Comparison of ENCODE assay signal across 8 cellular contexts in the genomic region with DNA sequence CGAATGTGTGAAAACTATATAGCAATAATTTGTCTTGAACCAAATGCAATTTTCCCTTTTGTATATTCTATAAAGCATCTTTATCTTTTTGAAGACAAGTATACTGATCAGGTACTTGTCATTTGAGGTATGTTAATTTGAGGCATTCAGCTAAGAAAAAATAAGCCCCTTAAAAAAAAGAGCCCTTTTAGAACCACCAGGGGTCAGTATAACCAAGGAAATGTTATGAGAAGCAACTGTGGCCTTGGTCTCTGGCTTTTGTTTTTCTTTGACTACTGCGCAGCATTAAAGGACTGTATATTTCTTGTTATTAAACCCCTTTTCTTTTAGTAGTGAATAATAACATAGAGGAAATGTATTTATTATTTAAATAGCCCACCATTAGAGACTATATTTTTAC. TPM values are rescaled to one million over a fixed set of nuclear protein-coding genes. Genes with fewer than 3 reads are reported as not detected.
DNase-seq lines count a peak whose midpoint lies in the region; ATAC-seq, FAIRE-seq and TF ChIP-seq lines count a peak whose summit lies in the region.

No MANE protein-coding gene starts in this region.

- no peak for TF ChIP-seq POLR2A in lower leg skin (IDR thresholded peaks at IDR 0.05)

- no peaks in the 10 kb centered on the region for H3K27me3 Mint-ChIP-seq in T-helper 2 cell treated with Interferon-gamma antibody and Interleukin-4, amounts not matched to agents 5 μg/mL and 100 μg/mL, for 36 hours (ENCODE audit: low read depth)

- no peak overlapping the region for H3K9ac ChIP-seq in NT2/D1 (ENCODE audit: insufficient read length, low read depth)

- no peaks in the 10 kb centered on the region for H3K36me3 ChIP-seq in NT2/D1 (ENCODE audit: insufficient read depth, insufficient read length, low read length)
- H3K36me3 ChIP-seq in lower lobe of right lung: no peaks in the 10 kb centered on the region

- H3K4me1 ChIP-seq in NT2/D1 (ENCODE audit: insufficient read depth, insufficient read length) (no peaks in the 10 kb centered on the region), lower lobe of right lung (peaks cover 5% of the 10 kb centered on the region)

- FAIRE-seq in HTR-8/SVneo (lab: Jason Lieb, UNC): no peak

- WGBS in lower leg skin, 2 donors: 64 to 75% methylated on average over 2 of the region's 2 CpGs

- no peak overlapping the region for H3K27ac Mint-ChIP-seq in T-helper 2 cell treated with Interferon-gamma antibody and Interleukin-4, amounts not matched to agents 5 μg/mL and 100 μg/mL, for 36 hours

- no peak overlapping the region for H3K27ac ChIP-seq in lower lobe of right lung

- peaks cover 6% of the 10 kb centered on the region for H3K4me1 Mint-ChIP-seq in T-helper 2 cell treated with Interferon-gamma antibody and Interleukin-4, amounts not matched to agents 5 μg/mL and 100 μg/mL, for 36 hours (ENCODE audit: low read depth)

- H3K9me3 Mint-ChIP-seq in T-helper 2 cell treated with Interferon-gamma antibody and Interleukin-4, amounts not matched to agents 5 μg/mL and 100 μg/mL, for 36 hours: no peaks in the 10 kb centered on the region

- peak; percentile 70 for TF ChIP-seq CTCF in choroid plexus epithelial cell (conservative IDR thresholded peaks at IDR 0.05; ENCODE audit: low read depth, low read length)
- TF ChIP-seq CTCF in lower lobe of right lung (IDR thresholded peaks at IDR 0.05): peak; percentile 77
- no peak for TF ChIP-seq CTCF in lower leg skin (IDR thresholded peaks at IDR 0.05)

- intact Hi-C loops in lower lobe of right lung (cut with DNase I) (loop anchor here (10.0 kb wide), 1 partner anchor 64 kb away; no protein-coding TSS in a partner anchor), lower leg skin (cut with DNase I; ENCODE audit: low total_unique reads) (loop anchor here (5.0 kb wide), 1 partner anchor 1468 kb away; the partner anchor contains the start of gene COL12A1)

- no peak overlapping the region for H3K4me3 Mint-ChIP-seq in T-helper 2 cell treated with Interferon-gamma antibody and Interleukin-4, amounts not matched to agents 5 μg/mL and 100 μg/mL, for 36 hours

- DNase-seq in DMS 273 treated with DMSO at 0.1 percent for 48 hours (lab: John Stamatoyannopoulos, UW) (peak; percentile 65), HTR-8/SVneo (ENCODE audit: insufficient read length, low spot score) (peak; percentile 44), NT2/D1 (ENCODE audit: low read depth, low spot score) (peak; percentile 59), choroid plexus epithelial cell (ENCODE audit: low read depth) (peak; percentile 89), lower lobe of right lung (no peak), lower leg skin (ENCODE audit: low spot score in 2 of 2) (no peak)
- no peak for DNase-seq in T-helper 2 cell treated with Interferon-gamma antibody and Interleukin-4, amounts not matched to agents 5 μg/mL and 100 μg/mL, for 36 hours (ENCODE audit: low spot score)

- H3K4me3 ChIP-seq in NT2/D1 (ENCODE audit: insufficient read length, low read depth) (no peak overlapping the region), choroid plexus epithelial cell (ENCODE audit: low read depth, low read length) (no peak overlapping the region), lower lobe of right lung (no peak overlapping the region), lower leg skin (ENCODE audit: low read depth, poor library complexity, severe bottlenecking) (no peak overlapping the region)

- H3K27me3 ChIP-seq in NT2/D1 (ENCODE audit: insufficient read depth, insufficient read length) (no peaks in the 10 kb centered on the region), lower lobe of right lung (ENCODE audit: low read depth) (no peaks in the 10 kb centered on the region)

- H3K9me3 ChIP-seq in NT2/D1 (ENCODE audit: insufficient read depth, low read length): no peaks in the 10 kb centered on the region
- H3K9me3 ChIP-seq in lower lobe of right lung: no peaks in the 10 kb centered on the region

- ATAC-seq in GM19395 (IDR thresholded peaks at IDR 0.05; ENCODE audit: unreplicated experiment) (peak; percentile 79), lower lobe of right lung (peak; percentile 76 to 81)

- H3K36me3 Mint-ChIP-seq in T-helper 2 cell treated with Interferon-gamma antibody and Interleukin-4, amounts not matched to agents 5 μg/mL and 100 μg/mL, for 36 hours (ENCODE audit: low read depth): peaks cover 15% of the 10 kb centered on the region

RNA-seq across cellular contexts. Expression of gene CD109, which starts 43.1 kb away (rescaled TPM):
- total RNA-seq in lower lobe of right lung (25.0 TPM), lower leg skin (10 to 100 TPM; 26.1 to 51.7 (median 33.3) TPM)

Comparison
In these comparisons a context has a peak if more than half of its experiments do, and no peak if none do; other contexts are left out.
1. DNase-seq: peak in DMS 273 treated with DMSO at 0.1 percent for 48 hours (single experiment), HTR-8/SVneo (single experiment), NT2/D1 (single experiment) and choroid plexus epithelial cell (single experiment); none in lower lobe of right lung (single experiment), lower leg skin (0 of 2) and T-helper 2 cell treated with Interferon-gamma antibody and Interleukin-4, amounts not matched to agents 5 μg/mL and 100 μg/mL, for 36 hours (single experiment).
2. CTCF ChIP-seq: peak in choroid plexus epithelial cell (single experiment) and lower lobe of right lung (single experiment); none in lower leg skin (0 of 3).